In the genomic region with DNA sequence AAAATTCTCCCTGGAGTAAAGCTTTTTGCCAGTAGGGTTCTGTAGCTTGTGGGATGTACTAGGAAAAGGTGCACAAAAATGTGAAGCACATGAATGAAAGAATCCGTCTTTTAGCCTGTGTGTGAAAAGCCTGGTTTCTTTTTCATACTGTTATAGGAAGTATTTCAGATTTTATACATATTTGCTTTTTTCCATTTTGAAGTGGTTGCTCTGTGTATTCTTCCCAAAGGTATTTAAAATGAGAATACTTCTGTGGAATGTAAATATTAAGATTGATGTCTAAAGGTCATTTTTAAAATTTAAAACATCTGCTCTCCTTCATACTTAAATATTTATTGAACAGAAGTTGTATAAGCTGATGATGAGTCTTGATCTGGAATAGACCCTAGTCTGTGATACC, we compare ENCODE assay signal across 31 cellular contexts.
"Had no signal": no experiment of that assay in that cellular context is flagged by ENCODE, and none has a peak within 500 bp of the region (broad histone marks: within the 10 kb centered on the region; RNA-seq: fewer than 3 reads in every experiment).

No MANE protein-coding gene starts in this region.

- H3K27ac Mint-ChIP-seq: activated CD4-positive, alpha-beta T cell treated with anti-CD3 and anti-CD28 coated beads, Interleukin-2, amount 10 ng/mL, durations not matched to agents 7 days and 5 days; activated CD8-positive, alpha-beta T cell treated with anti-CD3 and anti-CD28 coated beads for 36 hours; activated naive CD8-positive, alpha-beta T cell treated with anti-CD3 and anti-CD28 coated beads, Interleukin-2, amount 50 U/mL, for 24 hours; activated T-helper 17 cell treated with anti-CD3 and anti-CD28 coated beads, Interleukin-2, amount 50 U/mL, for 72 hours; nephron; stimulated activated effector memory CD8-positive, alpha-beta T cell treated with anti-CD3 and anti-CD28 coated beads, Interleukin-12 subunit alpha, Interleukin-12 subunit beta, amount 100 ng/mL, for 72 hours; stimulated activated naive CD8-positive, alpha-beta T cell treated with anti-CD3 and anti-CD28 coated beads, Interleukin-15, amount 100 ng/mL, for 72 hours; T-helper 17 cell had no signal

- H3K36me3 Mint-ChIP-seq: stimulated activated effector memory CD8-positive, alpha-beta T cell treated with anti-CD3 and anti-CD28 coated beads, Interleukin-12 subunit alpha, Interleukin-12 subunit beta, amount 100 ng/mL, for 72 hours had no signal

- H3K27me3 Mint-ChIP-seq: activated CD4-positive, alpha-beta T cell treated with anti-CD3 and anti-CD28 coated beads, Interleukin-2, amount 10 ng/mL, durations not matched to agents 7 days and 5 days; activated T-helper 17 cell treated with anti-CD3 and anti-CD28 coated beads, Interleukin-2, amount 50 U/mL, for 72 hours; T-helper 17 cell had no signal

- H3K27ac ChIP-seq: coronary artery, dorsolateral prefrontal cortex, gastrocnemius medialis, neutrophil, pancreas, prostate gland, skin epidermis, upper lobe of left lung, vagina had no signal

- ATAC-seq: activated CD8-positive, alpha-beta T cell treated with anti-CD3 and anti-CD28 coated beads for 36 hours; activated naive CD8-positive, alpha-beta T cell treated with anti-CD3 and anti-CD28 coated beads, Interleukin-2, amount 50 U/mL, for 24 hours; activated T-cell treated with anti-CD3 and anti-CD28 coated beads, Interleukin-2, amount 50 U/mL, for 4 hours; activated T-helper 17 cell treated with anti-CD3 and anti-CD28 coated beads, Interleukin-2, amount 50 U/mL, for 72 hours; gastrocnemius medialis; left ventricle myocardium superior; pancreas; sciatic nerve; stimulated activated effector memory CD8-positive, alpha-beta T cell treated with anti-CD3 and anti-CD28 coated beads, Interleukin-12 subunit alpha, Interleukin-12 subunit beta, amount 100 ng/mL, for 72 hours; stimulated activated naive CD8-positive, alpha-beta T cell treated with anti-CD3 and anti-CD28 coated beads, Interleukin-15, amount 100 ng/mL, for 72 hours; T-helper 17 cell had no signal

- H3K9me3 ChIP-seq: gastrocnemius medialis, neutrophil, pancreas, prostate gland, upper lobe of left lung, vagina had no signal

- H3K4me3 ChIP-seq: coronary artery, dorsolateral prefrontal cortex, gastrocnemius medialis, pancreas, prostate gland, skin epidermis, upper lobe of left lung, vagina had no signal

- H3K36me3 ChIP-seq: gastrocnemius medialis, neutrophil, pancreas, prostate gland, upper lobe of left lung, vagina had no signal

- H3K4me1 Mint-ChIP-seq: activated CD4-positive, alpha-beta T cell treated with anti-CD3 and anti-CD28 coated beads, Interleukin-2, amount 10 ng/mL, durations not matched to agents 7 days and 5 days; activated T-helper 17 cell treated with anti-CD3 and anti-CD28 coated beads, Interleukin-2, amount 50 U/mL, for 72 hours; stimulated activated effector memory CD8-positive, alpha-beta T cell treated with anti-CD3 and anti-CD28 coated beads, Interleukin-12 subunit alpha, Interleukin-12 subunit beta, amount 100 ng/mL, for 72 hours; stimulated activated naive CD8-positive, alpha-beta T cell treated with anti-CD3 and anti-CD28 coated beads, Interleukin-15, amount 100 ng/mL, for 72 hours; T-helper 17 cell had no signal

- H3K4me3 Mint-ChIP-seq: activated CD4-positive, alpha-beta T cell treated with anti-CD3 and anti-CD28 coated beads, Interleukin-2, amount 10 ng/mL, durations not matched to agents 7 days and 5 days; activated CD8-positive, alpha-beta T cell treated with anti-CD3 and anti-CD28 coated beads for 36 hours; activated naive CD8-positive, alpha-beta T cell treated with anti-CD3 and anti-CD28 coated beads, Interleukin-2, amount 50 U/mL, for 24 hours; activated T-cell treated with anti-CD3 and anti-CD28 coated beads, Interleukin-2, amount 50 U/mL, for 4 hours; activated T-helper 17 cell treated with anti-CD3 and anti-CD28 coated beads, Interleukin-2, amount 50 U/mL, for 72 hours; nephron; stimulated activated effector memory CD8-positive, alpha-beta T cell treated with anti-CD3 and anti-CD28 coated beads, Interleukin-12 subunit alpha, Interleukin-12 subunit beta, amount 100 ng/mL, for 72 hours; stimulated activated naive CD8-positive, alpha-beta T cell treated with anti-CD3 and anti-CD28 coated beads, Interleukin-15, amount 100 ng/mL, for 72 hours; T-helper 17 cell had no signal

- H3K9me3 Mint-ChIP-seq: activated CD4-positive, alpha-beta T cell treated with anti-CD3 and anti-CD28 coated beads, Interleukin-2, amount 10 ng/mL, durations not matched to agents 7 days and 5 days; activated CD8-positive, alpha-beta T cell treated with anti-CD3 and anti-CD28 coated beads for 36 hours; nephron had no signal

- DNase-seq: activated CD4-positive, alpha-beta T cell treated with anti-CD3 and anti-CD28 coated beads, Interleukin-2, amount 10 ng/mL, durations not matched to agents 7 days and 5 days; activated CD4-positive, CD25-positive, alpha-beta regulatory T cell treated with anti-CD3 and anti-CD28 coated beads, Interleukin-2, amount 50 U/mL, for 72 hours; activated CD8-positive, alpha-beta T cell treated with anti-CD3 and anti-CD28 coated beads for 36 hours; activated gamma-delta T cell treated with Interleukin-2 at 50 U/mL for 16 hours; activated naive CD4-positive, alpha-beta T cell treated with anti-CD3 and anti-CD28 coated beads, Interleukin-2, amount 50 U/mL, for 16 hours; activated naive CD8-positive, alpha-beta T cell treated with anti-CD3 and anti-CD28 coated beads, Interleukin-2, amount 50 U/mL, for 24 hours; activated T-cell treated with anti-CD3 and anti-CD28 coated beads, Interleukin-2, amount 50 U/mL, for 4 hours; amygdala; dorsolateral prefrontal cortex; effector memory CD4-positive, alpha-beta T cell; gastrocnemius medialis; glutamatergic neuron; islet precursor cell; left ventricle myocardium superior; pancreas; retina; stimulated activated CD4-positive, alpha-beta T cell treated with anti-CD3 and anti-CD28 coated beads, Interleukin-4, amount 100 ng/mL, for 24 hours; stimulated activated naive CD8-positive, alpha-beta T cell treated with anti-CD3 and anti-CD28 coated beads, Interleukin-15, amount 100 ng/mL, for 72 hours; substantia nigra; T-helper 17 cell; T1000; upper lobe of left lung had no signal

- H3K27me3 ChIP-seq: dorsolateral prefrontal cortex, gastrocnemius medialis, neutrophil, pancreas, upper lobe of left lung, vagina had no signal

- H3K4me1 ChIP-seq: gastrocnemius medialis, prostate gland, vagina had no signal
